Comparison of ENCODE assay signal across 8 cellular contexts in the genomic region with DNA sequence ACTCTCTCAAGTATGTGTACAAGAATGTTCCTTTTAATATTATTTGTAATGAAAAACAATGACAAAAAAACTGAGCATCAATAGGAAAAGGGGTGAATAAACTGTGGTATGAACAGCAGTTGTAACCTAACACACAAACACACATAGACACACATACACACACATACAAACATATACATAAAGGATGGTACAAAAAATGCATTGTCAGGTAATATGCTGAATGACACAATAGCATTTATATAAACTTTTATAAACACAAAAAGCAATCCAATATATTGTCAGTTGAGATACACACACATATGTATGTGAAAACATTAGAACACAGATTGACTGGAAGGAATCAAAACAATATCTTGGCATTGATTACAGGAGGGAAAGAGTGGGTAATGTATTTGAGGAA.
"Had no signal": no experiment of that assay in that cellular context is flagged by ENCODE, and none has a peak within 500 bp of the region (broad histone marks: within the 10 kb centered on the region; RNA-seq: fewer than 3 reads in every experiment).

No MANE protein-coding gene starts in this region.

- FAIRE-seq: H54, HTR-8/SVneo had no signal

- H3K9ac ChIP-seq: GM23248, KMS-11 had no signal

- H3K4me3 ChIP-seq: GM23248 had no signal

- DNase-seq: GM23248, GOT3, HCEC 1CT, Karpas-422, KBM-7 had no signal

- H3K27ac ChIP-seq: GM23248, KMS-11 had no signal

- H2AFZ ChIP-seq: GM23248 had no signal

- H3K4me2 ChIP-seq: KMS-11 had no signal
